8 cellular contexts compared by ENCODE assay signal in the genomic region with DNA sequence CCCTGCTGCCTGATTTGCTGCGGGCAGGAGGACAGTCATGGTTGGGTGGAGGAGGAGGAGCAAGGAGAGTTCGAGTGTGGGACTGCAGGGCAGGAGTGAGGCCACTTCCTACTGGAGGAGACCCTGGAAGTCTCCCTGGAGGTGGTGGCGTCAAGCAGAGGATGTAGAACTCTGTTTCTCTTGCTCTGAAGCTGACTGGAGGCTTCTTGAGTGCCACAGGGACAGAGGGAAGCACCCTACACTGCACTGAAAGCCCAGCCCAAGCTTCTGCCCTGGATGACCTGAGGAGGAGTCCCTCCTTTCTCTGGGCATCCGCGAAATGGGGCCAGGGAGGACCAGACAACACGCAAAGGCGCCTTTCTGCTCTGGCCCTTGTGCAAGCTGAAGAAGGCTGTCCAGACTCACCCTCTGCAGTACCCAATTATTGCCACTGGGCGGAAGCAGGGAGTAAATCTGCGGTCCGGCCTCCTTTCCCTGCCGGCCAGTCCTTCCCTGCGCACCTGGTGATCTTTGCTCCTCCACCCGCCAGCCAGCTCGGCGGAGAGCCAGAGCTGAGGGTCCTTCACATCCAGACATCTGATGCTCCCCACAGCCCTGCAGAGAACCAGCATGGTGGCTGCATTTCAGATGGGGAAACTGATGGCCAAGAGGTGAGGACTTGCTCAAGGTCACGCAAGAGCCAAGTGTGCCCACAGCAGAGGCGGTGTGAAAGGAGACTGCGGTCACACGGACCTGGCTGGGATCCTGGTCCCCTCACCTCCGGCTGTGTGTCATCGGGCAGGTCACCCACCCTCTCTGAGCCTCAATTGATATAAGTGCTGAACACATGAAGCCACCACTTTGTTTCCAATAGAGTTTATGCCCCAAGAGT.
DNase-seq lines count a peak whose midpoint lies in the region; ATAC-seq, FAIRE-seq and TF ChIP-seq lines count a peak whose summit lies in the region.

No MANE protein-coding gene starts in this region.

- H3K27me3 ChIP-seq in HCT116 (ENCODE audit: insufficient read depth, low read length) (no peaks in the 10 kb centered on the region), pancreas (no peaks in the 10 kb centered on the region)

- H3K9me2 ChIP-seq in HCT116 (ENCODE audit: insufficient read depth), result no peaks in the 10 kb centered on the region

- peak overlapping the region; percentile 60 for H3K4me2 ChIP-seq in HCT116 (ENCODE audit: low read length)

- no peak overlapping the region for H3K27ac ChIP-seq in HCT116 (ENCODE audit: low read depth, low read length)
- H3K27ac ChIP-seq in pancreas, result no peak overlapping the region

- no peaks in the 10 kb centered on the region for H3K36me3 ChIP-seq in HCT116 (ENCODE audit: control insufficient read depth in 1 of 2, insufficient read depth in 2 of 2, low read length in 2 of 2)
- no peaks in the 10 kb centered on the region for H3K36me3 ChIP-seq in pancreas

- no peaks in the 10 kb centered on the region for H3K27me3 Mint-ChIP-seq in activated T-helper 1 cell treated with anti-CD3 and anti-CD28 coated beads, Interleukin-12 subunit alpha, Interleukin-12 subunit beta, Interleukin-2, Interleukin-4 antibody, amounts not matched to agents 30 ng/mL and 10 ng/mL and 1 ng/mL, durations not matched to agents 14 hours and 24 hours and 36 hours (ENCODE audit: insufficient read depth)
- peaks cover 11% of the 10 kb centered on the region for H3K27me3 Mint-ChIP-seq in glutamatergic neuron (ENCODE audit: unreplicated experiment)

- no peaks in the 10 kb centered on the region for H3K9me3 Mint-ChIP-seq in activated T-helper 1 cell treated with anti-CD3 and anti-CD28 coated beads, Interleukin-12 subunit alpha, Interleukin-12 subunit beta, Interleukin-2, Interleukin-4 antibody, amounts not matched to agents 30 ng/mL and 10 ng/mL and 1 ng/mL, durations not matched to agents 14 hours and 24 hours and 36 hours
- H3K9me3 Mint-ChIP-seq in glutamatergic neuron (ENCODE audit: unreplicated experiment), result peaks cover 9% of the 10 kb centered on the region

- RAD21 ChIA-PET in HCT116 (lab: Charles Lee; ENCODE audit: low non-redundant PET in 1 of 2, low total read pairs in 2 of 2, uncharacterized antibody in 2 of 2, unreplicated experiment in 2 of 2), result no interaction called here

- no peaks in the 10 kb centered on the region for H3K36me3 Mint-ChIP-seq in activated T-helper 1 cell treated with anti-CD3 and anti-CD28 coated beads, Interleukin-12 subunit alpha, Interleukin-12 subunit beta, Interleukin-2, Interleukin-4 antibody, amounts not matched to agents 30 ng/mL and 10 ng/mL and 1 ng/mL, durations not matched to agents 14 hours and 24 hours and 36 hours (ENCODE audit: low read depth)
- H3K36me3 Mint-ChIP-seq in glutamatergic neuron (ENCODE audit: unreplicated experiment), result no peaks in the 10 kb centered on the region

- WGBS in pancreas, 2 donors, result 20 to 27% methylated on average over 21 of the region's 21 CpGs

- CTCF ChIA-PET in HCT116 (lab: Charles Lee), result interaction anchor here (1.2 to 1.3 kb wide), 5 partner anchors 30 to 846 kb away, joined by 3 to 4 read pairs (median 3); no protein-coding TSS in a partner anchor

- no peak for TF ChIP-seq POLR2A in HCT116 (IDR thresholded peaks at IDR 0.05; ENCODE audit: borderline replicate concordance, extremely low read depth, insufficient read depth, insufficient read length)

- no peak for FAIRE-seq in pancreas (lab: Jason Lieb, UNC)

- POLR2A ChIA-PET in HCT116 (lab: Charles Lee), result no interaction called here

- no peak overlapping the region for H2AFZ ChIP-seq in HCT116 (ENCODE audit: low read depth, low read length, poor library complexity, severe bottlenecking)

- DNase-seq in D341Med (ENCODE audit: low spot score) (peak; percentile 66), HCT116 (ENCODE audit: low read depth, low spot score) (peak; percentile 59), NOMO-1 treated with dmso at 0.1 percent for 144 hours (lab: John Stamatoyannopoulos, UW; ENCODE audit: unreplicated experiment) (peak; percentile 4), glutamatergic neuron (peak; percentile 89), pancreas (peak; percentile 50 to 86 (median 76))
- DNase-seq in activated T-helper 1 cell treated with anti-CD3 and anti-CD28 coated beads, Interleukin-12 subunit alpha, Interleukin-12 subunit beta, Interleukin-2, Interleukin-4 antibody, amounts not matched to agents 30 ng/mL and 10 ng/mL and 1 ng/mL, durations not matched to agents 14 hours and 24 hours and 36 hours (ENCODE audit: low spot score), result peak; percentile 14

- H3K4me1 ChIP-seq in HCT116 (ENCODE audit: control insufficient read depth in 1 of 2, insufficient read depth in 2 of 2, low read length in 2 of 2) (peaks cover 0 to 7% of the 10 kb centered on the region in 2 experiments; a peak in 1 of 4 replicates), pancreas (no peaks in the 10 kb centered on the region)

- intact Hi-C loops in HCT116 (cut with micrococcal nuclease), result loop anchor here (5.0 kb wide), 1 partner anchor 213 kb away; no protein-coding TSS in a partner anchor
- intact Hi-C loops in activated T-helper 1 cell treated with anti-CD3 and anti-CD28 coated beads, Interleukin-12 subunit alpha, Interleukin-12 subunit beta, Interleukin-2, Interleukin-4 antibody, amounts not matched to agents 30 ng/mL and 10 ng/mL and 1 ng/mL, durations not matched to agents 14 hours and 24 hours and 36 hours (cut with micrococcal nuclease), result no loop called here
- intact Hi-C loops in pancreas (cut with DNase I), result no loop called here

- peak; percentile 42 to 70 (median 70); a peak in 5 of 6 replicates for TF ChIP-seq CTCF in HCT116 (IDR thresholded peaks at IDR 0.05 in 2 of 3, conservative IDR thresholded peaks at IDR 0.05 in 1 of 3; ENCODE audit: borderline replicate concordance in 1 of 3, insufficient read depth in 1 of 3, low read depth in 2 of 3, low read length in 2 of 3)
- peak; percentile 91 for TF ChIP-seq CTCF in glutamatergic neuron (IDR thresholded peaks at IDR 0.05; ENCODE audit: partially characterized antibody, unreplicated experiment)
- TF ChIP-seq CTCF in pancreas (IDR thresholded peaks at IDR 0.05), result peak; percentile 83 to 94 (median 88)

- H3K79me2 ChIP-seq in HCT116 (ENCODE audit: insufficient read depth, low read length), result no peaks in the 10 kb centered on the region

- TF ChIP-seq RAD21 in HCT116 (IDR thresholded peaks at IDR 0.05; ENCODE audit: low read depth), result peak; percentile 47

- ATAC-seq in HCT116, result peak; percentile 86
- ATAC-seq in pancreas, result peak; percentile 84 to 94 (median 90)
- ATAC-seq in GM19397 (IDR thresholded peaks at IDR 0.05; ENCODE audit: unreplicated experiment), result no peak
- ATAC-seq in HG03095 (IDR thresholded peaks at IDR 0.05; ENCODE audit: unreplicated experiment), result no peak

- no peak overlapping the region for H3K4me3 ChIP-seq in HCT116 (replicated peaks in 1 of 2; ENCODE audit: low read depth in 1 of 2, low read length in 2 of 2)
- H3K4me3 ChIP-seq in pancreas, result no peak overlapping the region

- H3K4me1 Mint-ChIP-seq in activated T-helper 1 cell treated with anti-CD3 and anti-CD28 coated beads, Interleukin-12 subunit alpha, Interleukin-12 subunit beta, Interleukin-2, Interleukin-4 antibody, amounts not matched to agents 30 ng/mL and 10 ng/mL and 1 ng/mL, durations not matched to agents 14 hours and 24 hours and 36 hours (ENCODE audit: low read depth), result no peaks in the 10 kb centered on the region
- peaks cover 22% of the 10 kb centered on the region for H3K4me1 Mint-ChIP-seq in glutamatergic neuron (ENCODE audit: low read depth, unreplicated experiment)

- no peak overlapping the region for H3K9ac ChIP-seq in HCT116 (ENCODE audit: low read length)

- H4K20me1 ChIP-seq in HCT116 (ENCODE audit: insufficient read depth), result no peaks in the 10 kb centered on the region

- BruUV-seq in HCT116 (replicated peaks; lab: Mats Ljungman, UMichigan), result no TSS peak

- no peak overlapping the region for H3K4me3 Mint-ChIP-seq in activated T-helper 1 cell treated with anti-CD3 and anti-CD28 coated beads, Interleukin-12 subunit alpha, Interleukin-12 subunit beta, Interleukin-2, Interleukin-4 antibody, amounts not matched to agents 30 ng/mL and 10 ng/mL and 1 ng/mL, durations not matched to agents 14 hours and 24 hours and 36 hours
- H3K4me3 Mint-ChIP-seq in glutamatergic neuron (ENCODE audit: unreplicated experiment), result no peak overlapping the region

- no peak overlapping the region for H3K27ac Mint-ChIP-seq in activated T-helper 1 cell treated with anti-CD3 and anti-CD28 coated beads, Interleukin-12 subunit alpha, Interleukin-12 subunit beta, Interleukin-2, Interleukin-4 antibody, amounts not matched to agents 30 ng/mL and 10 ng/mL and 1 ng/mL, durations not matched to agents 14 hours and 24 hours and 36 hours
- no peak overlapping the region for H3K27ac Mint-ChIP-seq in glutamatergic neuron (ENCODE audit: unreplicated experiment)

- no peaks in the 10 kb centered on the region for H3K9me3 ChIP-seq in HCT116 (ENCODE audit: control insufficient read depth in 1 of 2, insufficient read depth in 1 of 2, low read depth in 1 of 2, low read length in 2 of 2)
- no peaks in the 10 kb centered on the region for H3K9me3 ChIP-seq in pancreas

TF ChIP-seq in HCT116, 20 proteins besides CTCF, POLR2A, EP300 and RAD21:
- TF ChIP-seq JUND (IDR thresholded peaks at IDR 0.05), result no peak
- TF ChIP-seq SIN3A (IDR thresholded peaks at IDR 0.05; ENCODE audit: low read depth), result no peak

Comparison
In these comparisons a context has a peak if more than half of its experiments do, and no peak if none do; other contexts are left out.
1. DNase-seq: peak in every context shown above with its lines; median percentile 89 in glutamatergic neuron; 76 in pancreas; 66 in D341Med; 59 in HCT116; 14 in activated T-helper 1 cell treated with anti-CD3 and anti-CD28 coated beads, Interleukin-12 subunit alpha, Interleukin-12 subunit beta, Interleukin-2, Interleukin-4 antibody, amounts not matched to agents 30 ng/mL and 10 ng/mL and 1 ng/mL, durations not matched to agents 14 hours and 24 hours and 36 hours; 4 in NOMO-1 treated with dmso at 0.1 percent for 144 hours.
2. ATAC-seq: peak in HCT116 (single experiment) and pancreas (4 of 4); none in GM19397 (single experiment) and HG03095 (single experiment).
3. Peak in every context shown above with its lines, with median percentiles within 50 percentile points of each other: CTCF ChIP-seq.